Comparison of ENCODE assay signal across 23 cellular contexts in genomic region chr11:66848671-66849500, GRCh38. TPM values are rescaled to one million over a fixed set of nuclear protein-coding genes. Genes with fewer than 3 reads are reported as not detected.
DNase-seq lines count a peak whose midpoint lies in the region; ATAC-seq and TF ChIP-seq lines count a peak whose summit lies in the region.
"Had no signal": no experiment of that assay in that cellular context is flagged by ENCODE, and none has a peak within 500 bp of the region (broad histone marks: within the 10 kb centered on the region; RNA-seq: fewer than 3 reads in every experiment).

No MANE protein-coding gene starts in this region.

- H3K27me3 ChIP-seq in GM06990 (replicated peaks; ENCODE audit: control insufficient read depth, insufficient read depth, low read length): no peaks in the 10 kb centered on the region
- H3K27me3 ChIP-seq: breast epithelium had no signal

- H3K4me3 ChIP-seq in GM06990 (replicated peaks; ENCODE audit: low read depth, low read length) (no peak overlapping the region), coronary artery (no peak overlapping the region)
- H3K4me3 ChIP-seq: breast epithelium, thoracic aorta had no signal

- CTCF ChIA-PET in WTC11 (lab: Charles Lee): interaction anchor here (0.6 to 2.1 kb wide), 3 partner anchors 16 to 127 kb away, joined by 3 to 7 read pairs (median 4); no protein-coding TSS in a partner anchor

- H3K27ac Mint-ChIP-seq in WTC11: no peak overlapping the region
- H3K27ac Mint-ChIP-seq: activated CD4-positive, alpha-beta T cell treated with anti-CD3 and anti-CD28 coated beads for 36 hours; dendritic cell treated with granulocyte-macrophage colony-stimulating factor and Interleukin-4, amounts not matched to agents 40 ng/mL and 50 ng/mL, for 4 days; HFFc6; mesothelial cell of epicardium; natural killer cell had no signal

- H3K27me3 Mint-ChIP-seq in WTC11 (ENCODE audit: low read depth): no peaks in the 10 kb centered on the region
- H3K27me3 Mint-ChIP-seq: activated CD4-positive, alpha-beta T cell treated with anti-CD3 and anti-CD28 coated beads for 36 hours; dendritic cell treated with granulocyte-macrophage colony-stimulating factor and Interleukin-4, amounts not matched to agents 40 ng/mL and 50 ng/mL, for 4 days had no signal

- peak; percentile 14 for DNase-seq in GM06990 (ENCODE audit: extremely low read depth, insufficient read length)
- peak; percentile 1 for DNase-seq in GM19238 (ENCODE audit: insufficient read length, low spot score)
- DNase-seq in coronary artery (ENCODE audit: low spot score): peak; percentile 70
- DNase-seq in omental fat pad (ENCODE audit: low spot score): peak; percentile 18
- DNase-seq in WTC11 (ENCODE audit: low spot score): no peak
- DNase-seq in AML-193 (lab: John Stamatoyannopoulos, UW): no peak
- no peak for DNase-seq in C1 segment of cervical spinal cord (lab: John Stamatoyannopoulos, UW)
- DNase-seq: activated CD4-positive, alpha-beta T cell treated with anti-CD3 and anti-CD28 coated beads for 36 hours; DMS53; GF-D8; glutamatergic neuron; HFFc6; KG1; natural killer cell; NCI-H187 treated with DMSO at 0.1 percent for 48 hours; NCI-H2227 treated with DMSO at 0.1 percent for 48 hours; NCI-H748 treated with DMSO at 0.1 percent for 48 hours; stimulated activated CD4-positive, alpha-beta T cell treated with anti-CD3 and anti-CD28 coated beads, Interleukin-1b, Interleukin-23, amount 100 ng/mL, for 48 hours had no signal

- TF ChIP-seq CTCF in GM06990 (IDR thresholded peaks at IDR 0.05; ENCODE audit: insufficient read depth, low read length, poor library complexity, severe bottlenecking): no peak
- TF ChIP-seq CTCF in coronary artery (IDR thresholded peaks at IDR 0.05): no peak
- no peak for TF ChIP-seq CTCF in omental fat pad (IDR thresholded peaks at IDR 0.05)
- no peak for TF ChIP-seq CTCF in WTC11 (IDR thresholded peaks at IDR 0.05)

- H3K4me1 Mint-ChIP-seq in WTC11: peaks cover 16% of the 10 kb centered on the region

- ATAC-seq in omental fat pad (ENCODE audit: low FRiP score) (no peak), WTC11 (no peak)
- ATAC-seq: activated CD4-positive, alpha-beta T cell treated with anti-CD3 and anti-CD28 coated beads for 36 hours; natural killer cell; stimulated activated effector memory CD8-positive, alpha-beta T cell treated with anti-CD3 and anti-CD28 coated beads, Interleukin-12 subunit alpha, Interleukin-12 subunit beta, amount 100 ng/mL, for 72 hours had no signal

- H3K36me3 ChIP-seq in GM06990 (ENCODE audit: control insufficient read depth, insufficient read depth, low read length): peaks cover 23% of the 10 kb centered on the region

- H3K4me3 Mint-ChIP-seq in WTC11: no peak overlapping the region
- H3K4me3 Mint-ChIP-seq: activated CD4-positive, alpha-beta T cell treated with anti-CD3 and anti-CD28 coated beads for 36 hours; dendritic cell treated with granulocyte-macrophage colony-stimulating factor and Interleukin-4, amounts not matched to agents 40 ng/mL and 50 ng/mL, for 4 days; HFFc6; mesothelial cell of epicardium; natural killer cell; stimulated activated effector memory CD8-positive, alpha-beta T cell treated with anti-CD3 and anti-CD28 coated beads, Interleukin-12 subunit alpha, Interleukin-12 subunit beta, amount 100 ng/mL, for 72 hours had no signal

- H3K9me3 Mint-ChIP-seq in WTC11: no peaks in the 10 kb centered on the region
- H3K9me3 Mint-ChIP-seq: dendritic cell treated with granulocyte-macrophage colony-stimulating factor and Interleukin-4, amounts not matched to agents 40 ng/mL and 50 ng/mL, for 4 days; HFFc6; mesothelial cell of epicardium; natural killer cell; stimulated activated effector memory CD8-positive, alpha-beta T cell treated with anti-CD3 and anti-CD28 coated beads, Interleukin-12 subunit alpha, Interleukin-12 subunit beta, amount 100 ng/mL, for 72 hours had no signal

- peaks cover 13% of the 10 kb centered on the region for H3K36me3 Mint-ChIP-seq in WTC11
- H3K36me3 Mint-ChIP-seq: natural killer cell had no signal

- POLR2A ChIA-PET in WTC11 (lab: Charles Lee): no interaction called here

- H3K27ac ChIP-seq in coronary artery: no peak overlapping the region
- H3K27ac ChIP-seq: breast epithelium, thoracic aorta had no signal

TF ChIP-seq in WTC11, 78 proteins besides CTCF, POLR2A, EP300 and RAD21:
- TF ChIP-seq ZNF416 (CRISPR knock-in tag; IDR thresholded peaks at IDR 0.05): no peak
- TF ChIP-seq ESRRA (CRISPR knock-in tag; IDR thresholded peaks at IDR 0.05; ENCODE audit: borderline replicate concordance): no peak
- no peak for TF ChIP-seq ZNF532 (CRISPR knock-in tag; IDR thresholded peaks at IDR 0.05; ENCODE audit: borderline replicate concordance)
- TF ChIP-seq RELA (CRISPR knock-in tag; IDR thresholded peaks at IDR 0.05; ENCODE audit: borderline replicate concordance): no peak
- TF ChIP-seq GRHL2 (CRISPR knock-in tag; IDR thresholded peaks at IDR 0.05; ENCODE audit: insufficient replicate concordance, severe bottlenecking): no peak
- TF ChIP-seq FOXP1 (CRISPR knock-in tag; IDR thresholded peaks at IDR 0.05; ENCODE audit: borderline replicate concordance): no peak
- no peak for TF ChIP-seq ZNF425 (CRISPR knock-in tag; conservative IDR thresholded peaks at IDR 0.05)
- no peak for TF ChIP-seq MYBL2 (CRISPR knock-in tag; IDR thresholded peaks at IDR 0.05)
- TF ChIP-seq CDX4 (CRISPR knock-in tag; IDR thresholded peaks at IDR 0.05; ENCODE audit: borderline replicate concordance): no peak
- TF ChIP-seq GABPB1 (CRISPR knock-in tag; IDR thresholded peaks at IDR 0.05): no peak
- TF ChIP-seq RORB (CRISPR knock-in tag; IDR thresholded peaks at IDR 0.05): no peak
- no peak for TF ChIP-seq ETV6 (CRISPR knock-in tag; IDR thresholded peaks at IDR 0.05)
- TF ChIP-seq TEAD4 (CRISPR knock-in tag; IDR thresholded peaks at IDR 0.05): no peak

RNA-seq across cellular contexts. Expression of gene RCE1, which starts 5.6 kb away (rescaled TPM):
- total RNA-seq in omental fat pad: 10 to 100 TPM; 12.8 to 20.4 (median 14.5) TPM
- 34.5 to 36.9 TPM (median 34.6 TPM) in 3 replicates for total RNA-seq in WTC11 (2021)

RNA-seq across cellular contexts. Expression of gene LRFN4, which starts 8.0 kb away (rescaled TPM):
- total RNA-seq in omental fat pad (10 to 100 TPM; 10.2 to 16.6 (median 12.4) TPM), WTC11 (2021) (62.7 to 70.3 TPM (median 68.0 TPM) in 3 replicates)

Comparison
In these comparisons a context has a peak if more than half of its experiments do, and no peak if none do; other contexts are left out.
1. DNase-seq: peak in GM06990 (single experiment), GM19238 (single experiment), coronary artery (single experiment) and omental fat pad (single experiment); none in WTC11 (single experiment), AML-193 (0 of 2) and C1 segment of cervical spinal cord (0 of 14).